ENCODE assay signal across 17 cellular contexts in the genomic region with DNA sequence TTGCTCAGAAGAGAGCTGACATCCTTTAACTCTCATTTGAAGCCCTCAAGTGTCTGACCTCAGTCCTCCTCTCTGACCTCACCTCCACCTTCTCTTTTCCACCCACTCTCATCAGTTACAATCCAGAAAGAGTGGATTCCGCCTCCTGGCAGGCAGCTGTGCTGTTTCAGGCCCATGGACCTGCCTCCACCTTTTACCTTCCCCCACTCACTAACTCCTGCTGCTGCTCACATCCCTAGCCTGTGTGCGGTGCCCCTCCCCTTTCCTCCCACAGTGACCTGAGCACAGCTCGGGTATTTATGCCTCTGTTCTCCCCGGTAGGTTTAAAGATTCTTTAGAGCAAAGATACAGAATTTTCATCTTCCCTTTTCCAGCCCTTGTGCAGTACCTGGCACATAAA.
DNase-seq lines count a peak whose midpoint lies in the region; ATAC-seq and TF ChIP-seq lines count a peak whose summit lies in the region.
"Had no signal": no experiment of that assay in that cellular context is flagged by ENCODE, and none has a peak within 500 bp of the region (broad histone marks: within the 10 kb centered on the region; RNA-seq: fewer than 3 reads in every experiment).

No MANE protein-coding gene starts in this region.

- intact Hi-C loops in CD4-positive, alpha-beta memory T cell (cut with micrococcal nuclease) = loop anchor here (10.0 kb wide), 1 partner anchor 356 kb away; no protein-coding TSS in a partner anchor

- no peaks in the 10 kb centered on the region for H3K27me3 ChIP-seq in H7 (ENCODE audit: control insufficient read depth, insufficient read depth, low read length)
- H3K27me3 ChIP-seq in CD4-positive, alpha-beta memory T cell (ENCODE audit: insufficient read depth, low read length) = no peaks in the 10 kb centered on the region

- H3K27ac ChIP-seq in CD4-positive, alpha-beta memory T cell (ENCODE audit: low read depth, low read length) = no peak overlapping the region
- H3K27ac ChIP-seq: SK-N-MC had no signal

- H3K27ac Mint-ChIP-seq in endothelial cell (ENCODE audit: unreplicated experiment) (peak overlapping the region; percentile 20), nephron progenitor cell (peak overlapping the region; percentile 91), osteocyte (ENCODE audit: unreplicated experiment) (no peak overlapping the region)
- H3K27ac Mint-ChIP-seq in CD4-positive, alpha-beta memory T cell = peak overlapping the region in 3 of 7 donors; percentile 17 to 58 (median 50)
- H3K27ac Mint-ChIP-seq: brain had no signal

- no peak overlapping the region for H3K4me3 ChIP-seq in H7 (ENCODE audit: insufficient read depth, low read depth, low read length)
- no peak overlapping the region for H3K4me3 ChIP-seq in CD4-positive, alpha-beta memory T cell (ENCODE audit: low read length in 2 of 2)
- H3K4me3 ChIP-seq: SK-N-MC had no signal

- peak; percentile 71 for DNase-seq in NCI-H82 (lab: John Stamatoyannopoulos, UW)
- no peak for DNase-seq in NCI-H82 treated with DMSO at 0.1 percent for 48 hours (lab: John Stamatoyannopoulos, UW; ENCODE audit: unreplicated experiment)
- DNase-seq in H7 = peak; percentile 23
- DNase-seq in endothelial cell (ENCODE audit: low spot score) = no peak
- peak; percentile 30 for DNase-seq in nephron progenitor cell
- DNase-seq in CD4-positive, alpha-beta memory T cell = no peak
- DNase-seq in osteocyte (ENCODE audit: extremely low spot score, unreplicated experiment) = no peak
- DNase-seq: activated CD4-positive, alpha-beta T cell treated with anti-CD3 and anti-CD28 coated beads, Interleukin-2, amount 50 U/mL, for 1 hour; activated T-cell treated with anti-CD3 and anti-CD28 coated beads for 4 hours; cortex of kidney; DMS79; Kasumi-1; substantia nigra had no signal

- H3K4me1 Mint-ChIP-seq in endothelial cell (ENCODE audit: unreplicated experiment) (peaks cover 14% of the 10 kb centered on the region), nephron progenitor cell (peaks cover 32% of the 10 kb centered on the region), osteocyte (ENCODE audit: unreplicated experiment) (peaks cover 4% of the 10 kb centered on the region)
- peaks cover 0 to 7% (median 1%) of the 10 kb centered on the region in 4 donors for H3K4me1 Mint-ChIP-seq in CD4-positive, alpha-beta memory T cell

- H3K36me3 Mint-ChIP-seq in endothelial cell (ENCODE audit: low read depth, unreplicated experiment) (no peaks in the 10 kb centered on the region), nephron progenitor cell (ENCODE audit: low read depth) (no peaks in the 10 kb centered on the region), osteocyte (ENCODE audit: unreplicated experiment) (no peaks in the 10 kb centered on the region)
- no peaks in the 10 kb centered on the region for H3K36me3 Mint-ChIP-seq in CD4-positive, alpha-beta memory T cell
- H3K36me3 Mint-ChIP-seq: activated naive CD4-positive, alpha-beta T cell treated with anti-CD3 and anti-CD28 coated beads, Interleukin-2, amount 50 U/mL, for 72 hours; brain had no signal

- no peaks in the 10 kb centered on the region for H3K36me3 ChIP-seq in H7 (replicated peaks; ENCODE audit: control insufficient read depth, insufficient read depth, low read length)
- no peaks in the 10 kb centered on the region for H3K36me3 ChIP-seq in CD4-positive, alpha-beta memory T cell (ENCODE audit: insufficient read depth, low read length)

- no peaks in the 10 kb centered on the region for H3K9me3 ChIP-seq in CD4-positive, alpha-beta memory T cell (ENCODE audit: control insufficient read depth in 1 of 2, low read length in 2 of 2)

- POLR2A ChIA-PET in CD4-positive, alpha-beta memory T cell (lab: Charles Lee; ENCODE audit: partially characterized antibody) = no interaction called here

- H3K27me3 Mint-ChIP-seq in endothelial cell (ENCODE audit: unreplicated experiment) = peaks cover 3% of the 10 kb centered on the region
- peaks cover 4% of the 10 kb centered on the region for H3K27me3 Mint-ChIP-seq in nephron progenitor cell (ENCODE audit: low read depth, poor library complexity)
- no peaks in the 10 kb centered on the region for H3K27me3 Mint-ChIP-seq in CD4-positive, alpha-beta memory T cell
- H3K27me3 Mint-ChIP-seq in osteocyte (ENCODE audit: unreplicated experiment) = no peaks in the 10 kb centered on the region

- H3K4me3 Mint-ChIP-seq in endothelial cell (ENCODE audit: unreplicated experiment) (no peak overlapping the region), nephron progenitor cell (peak overlapping the region; percentile 16), osteocyte (ENCODE audit: unreplicated experiment) (no peak overlapping the region)
- H3K4me3 Mint-ChIP-seq in CD4-positive, alpha-beta memory T cell = no peak overlapping the region

- no peaks in the 10 kb centered on the region for H3K4me1 ChIP-seq in CD4-positive, alpha-beta memory T cell (ENCODE audit: insufficient read depth, low read length)

- no peaks in the 10 kb centered on the region for H3K9me3 Mint-ChIP-seq in endothelial cell (ENCODE audit: unreplicated experiment)
- no peaks in the 10 kb centered on the region for H3K9me3 Mint-ChIP-seq in nephron progenitor cell
- H3K9me3 Mint-ChIP-seq in CD4-positive, alpha-beta memory T cell = no peaks in the 10 kb centered on the region
- no peaks in the 10 kb centered on the region for H3K9me3 Mint-ChIP-seq in osteocyte (ENCODE audit: unreplicated experiment)
- H3K9me3 Mint-ChIP-seq: activated naive CD4-positive, alpha-beta T cell treated with anti-CD3 and anti-CD28 coated beads, Interleukin-2, amount 50 U/mL, for 72 hours had no signal

- TF ChIP-seq CTCF in endothelial cell (IDR thresholded peaks at IDR 0.05; ENCODE audit: unreplicated experiment) (no peak), nephron progenitor cell (IDR thresholded peaks at IDR 0.05) (no peak), osteocyte (IDR thresholded peaks at IDR 0.05) (no peak)

- no peak for ATAC-seq in GM19395 (IDR thresholded peaks at IDR 0.05; ENCODE audit: unreplicated experiment)

- CTCF ChIA-PET in CD4-positive, alpha-beta memory T cell (lab: Charles Lee; ENCODE audit: partially characterized antibody) = no interaction called here

Comparison
In these comparisons a context has a peak if more than half of its experiments do, and no peak if none do; other contexts are left out.
1. DNase-seq: peak in NCI-H82 (single experiment), H7 (single experiment) and nephron progenitor cell (single experiment); none in NCI-H82 treated with DMSO at 0.1 percent for 48 hours (single experiment), endothelial cell (single experiment), CD4-positive, alpha-beta memory T cell (0 of 5) and osteocyte (single experiment).